In the genomic region with DNA sequence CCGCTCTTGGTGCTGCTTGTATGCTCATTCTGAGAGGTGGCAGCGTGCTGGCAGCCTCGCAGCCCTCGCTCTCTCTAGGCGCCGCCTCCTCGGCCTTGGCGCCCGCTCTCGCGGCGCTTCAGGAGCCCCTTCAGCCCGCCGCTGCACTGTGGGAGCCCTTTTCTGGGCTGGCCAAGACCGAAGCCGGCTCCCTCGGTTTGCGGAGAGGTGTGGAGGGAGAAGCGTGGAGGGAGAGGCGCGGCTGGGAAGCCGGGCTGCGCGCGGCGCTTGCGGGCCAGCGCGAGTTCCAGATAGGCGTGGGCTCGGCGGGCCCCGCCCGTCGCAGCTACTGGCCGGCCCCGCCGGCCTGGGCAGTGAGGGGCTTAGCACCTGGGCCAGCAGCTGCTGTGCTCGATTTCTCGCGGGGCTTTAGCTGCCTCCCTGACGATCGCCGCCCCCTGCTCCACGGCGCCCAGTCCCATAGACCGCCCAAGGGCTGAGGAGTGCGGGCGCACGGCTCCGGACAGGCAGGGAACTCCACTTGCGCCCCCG, we compare ENCODE assay signal across 8 cellular contexts. TPM values are rescaled to one million over a fixed set of nuclear protein-coding genes. Genes with fewer than 3 reads are reported as not detected.
DNase-seq lines count a peak whose midpoint lies in the region; ATAC-seq and TF ChIP-seq lines count a peak whose summit lies in the region.

No MANE protein-coding gene starts in this region.

- no peak for DNase-seq in AG09309 (ENCODE audit: low read depth)
- peak; percentile 67 for DNase-seq in glutamatergic neuron
- DNase-seq in psoas muscle = peak; percentile 45 to 65
- DNase-seq in NCI-H187 treated with DMSO at 0.1 percent for 48 hours (lab: John Stamatoyannopoulos, UW) = no peak
- DNase-seq in NCI-H1417 treated with DMSO at 0.1 percent for 48 hours (lab: John Stamatoyannopoulos, UW) = no peak

- H3K27me3 ChIP-seq in psoas muscle (ENCODE audit: insufficient read depth in 3 of 3, low read length in 2 of 3) = no peaks in the 10 kb centered on the region

- H3K36me3 Mint-ChIP-seq in activated T-helper 17 cell treated with anti-CD3 and anti-CD28 coated beads, Interleukin-2, amount 50 U/mL, for 72 hours (ENCODE audit: low read depth) = no peaks in the 10 kb centered on the region
- H3K36me3 Mint-ChIP-seq in glutamatergic neuron (ENCODE audit: unreplicated experiment) = peaks cover 16% of the 10 kb centered on the region

- WGBS in psoas muscle, 3 donors = 7 to 11% (median 10%) methylated on average over 34 to 53 of the region's 53 CpGs

- no peaks in the 10 kb centered on the region for H3K9me3 Mint-ChIP-seq in activated T-helper 17 cell treated with anti-CD3 and anti-CD28 coated beads, Interleukin-2, amount 50 U/mL, for 72 hours
- peaks cover 7% of the 10 kb centered on the region for H3K9me3 Mint-ChIP-seq in glutamatergic neuron (ENCODE audit: unreplicated experiment)

- no peaks in the 10 kb centered on the region for H3K4me1 Mint-ChIP-seq in activated T-helper 17 cell treated with anti-CD3 and anti-CD28 coated beads, Interleukin-2, amount 50 U/mL, for 72 hours
- H3K4me1 Mint-ChIP-seq in glutamatergic neuron (ENCODE audit: low read depth, unreplicated experiment) = no peaks in the 10 kb centered on the region

- H3K27me3 Mint-ChIP-seq in activated T-helper 17 cell treated with anti-CD3 and anti-CD28 coated beads, Interleukin-2, amount 50 U/mL, for 72 hours = peaks cover 14% of the 10 kb centered on the region
- H3K27me3 Mint-ChIP-seq in glutamatergic neuron (ENCODE audit: unreplicated experiment) = no peaks in the 10 kb centered on the region

- H3K9me3 ChIP-seq in psoas muscle = peaks cover 12% of the 10 kb centered on the region

- TF ChIP-seq CTCF in AG09309 (IDR thresholded peaks at IDR 0.05; ENCODE audit: control insufficient read depth, insufficient read depth, low read depth, low read length, missing control alignments) (no peak), glutamatergic neuron (IDR thresholded peaks at IDR 0.05; ENCODE audit: partially characterized antibody, unreplicated experiment) (no peak), psoas muscle (IDR thresholded peaks at IDR 0.05) (no peak)

- ATAC-seq in HG02798 (IDR thresholded peaks at IDR 0.05; ENCODE audit: poor library complexity, unreplicated experiment) (peak; percentile 67), psoas muscle (peak; percentile 78 to 85 (median 80)), GM18867 (IDR thresholded peaks at IDR 0.05; ENCODE audit: unreplicated experiment) (no peak)
- peak; percentile 91 for ATAC-seq in activated T-helper 17 cell treated with anti-CD3 and anti-CD28 coated beads, Interleukin-2, amount 50 U/mL, for 72 hours (replicated peaks)

- H3K36me3 ChIP-seq in psoas muscle (ENCODE audit: insufficient read depth in 1 of 2, low read depth in 1 of 2) = no peaks in the 10 kb centered on the region

- H3K4me3 Mint-ChIP-seq in activated T-helper 17 cell treated with anti-CD3 and anti-CD28 coated beads, Interleukin-2, amount 50 U/mL, for 72 hours = peak overlapping the region; percentile 67
- peak overlapping the region; percentile 84 for H3K4me3 Mint-ChIP-seq in glutamatergic neuron (ENCODE audit: unreplicated experiment)

- peak overlapping the region; percentile 56 for H3K4me3 ChIP-seq in AG09309 (ENCODE audit: control insufficient read depth, low read depth, low read length)
- peak overlapping the region; percentile 78 for H3K4me3 ChIP-seq in psoas muscle

- H3K4me1 ChIP-seq in psoas muscle = peaks cover 10% of the 10 kb centered on the region

- intact Hi-C loops in psoas muscle (cut with DNase I) = loop anchor here (5.0 to 10.0 kb wide), 2 partner anchors 224 to 423 kb away; no protein-coding TSS in a partner anchor

- no peak overlapping the region for H3K27ac Mint-ChIP-seq in activated T-helper 17 cell treated with anti-CD3 and anti-CD28 coated beads, Interleukin-2, amount 50 U/mL, for 72 hours
- no peak overlapping the region for H3K27ac Mint-ChIP-seq in glutamatergic neuron (ENCODE audit: unreplicated experiment)

- peak overlapping the region; percentile 74 for H3K27ac ChIP-seq in psoas muscle

RNA-seq across cellular contexts. Expression of a gene that starts 19.5 kb away (rescaled TPM):
- 1 to 10 TPM; 3.2 to 6.1 TPM for total RNA-seq in activated T-helper 17 cell treated with anti-CD3 and anti-CD28 coated beads, Interleukin-2, amount 50 U/mL, for 72 hours
- total RNA-seq in glutamatergic neuron (ENCODE audit: unreplicated experiment) = 16.5 TPM
- total RNA-seq in psoas muscle = 10 to 100 TPM; 16.4 to 21.6 (median 18.6) TPM
- 10 to 100 TPM; 10.2 to 47.2 (median 12.8) TPM for polyA plus RNA-seq in psoas muscle

Comparison
In these comparisons a context has a peak if more than half of its experiments do, and no peak if none do; other contexts are left out.
1. DNase-seq: peak in glutamatergic neuron (single experiment) and psoas muscle (2 of 2); none in AG09309 (single experiment), NCI-H187 treated with DMSO at 0.1 percent for 48 hours (single experiment) and NCI-H1417 treated with DMSO at 0.1 percent for 48 hours (single experiment).